Comparison of ENCODE assay signal across 9 cellular contexts in genomic region chr17:80546267-80546666, GRCh38. TPM values are rescaled to one million over a fixed set of nuclear protein-coding genes. Genes with fewer than 3 reads are reported as not detected.
DNase-seq lines count a peak whose midpoint lies in the region; ATAC-seq and TF ChIP-seq lines count a peak whose summit lies in the region.
"Had no signal": no experiment of that assay in that cellular context is flagged by ENCODE, and none has a peak within 500 bp of the region (broad histone marks: within the 10 kb centered on the region; RNA-seq: fewer than 3 reads in every experiment).

No MANE protein-coding gene starts in this region.

- no peak for DNase-seq in cardiac muscle cell (ENCODE audit: low read depth in 1 of 2, low spot score in 1 of 2)
- no peak for DNase-seq in cardiac septum (ENCODE audit: low spot score)
- no peak for DNase-seq in T-helper 17 cell
- no peak for DNase-seq in glutamatergic neuron
- no peak for DNase-seq in suprapubic skin (ENCODE audit: low spot score in 2 of 2)
- DNase-seq in ACHN: no peak
- DNase-seq in NCI-H1105 treated with DMSO at 0.1 percent for 48 hours (lab: John Stamatoyannopoulos, UW): no peak
- DNase-seq: SJCRH30 had no signal

- H3K36me3 Mint-ChIP-seq in T-helper 17 cell (ENCODE audit: low read depth): peaks cover 5% of the 10 kb centered on the region
- H3K36me3 Mint-ChIP-seq in glutamatergic neuron (ENCODE audit: unreplicated experiment): no peaks in the 10 kb centered on the region

- H3K4me1 ChIP-seq in cardiac muscle cell (ENCODE audit: low read depth): peaks cover 14% of the 10 kb centered on the region
- peaks cover 28% of the 10 kb centered on the region for H3K4me1 ChIP-seq in suprapubic skin

- peak overlapping the region; percentile 39 for H3K4me3 Mint-ChIP-seq in T-helper 17 cell
- H3K4me3 Mint-ChIP-seq in glutamatergic neuron (ENCODE audit: unreplicated experiment): peak overlapping the region; percentile 95

- H3K9me3 Mint-ChIP-seq in glutamatergic neuron (ENCODE audit: unreplicated experiment): peaks cover 3% of the 10 kb centered on the region

- TF ChIP-seq CTCF in cardiac muscle cell (IDR thresholded peaks at IDR 0.05; ENCODE audit: low read depth, low read length) (no peak), glutamatergic neuron (IDR thresholded peaks at IDR 0.05; ENCODE audit: partially characterized antibody, unreplicated experiment) (no peak), suprapubic skin (IDR thresholded peaks at IDR 0.05) (no peak)

- in situ Hi-C loops in ACHN (cut with HindIII; ENCODE audit: low pct_ligation_motif_present, low pct_unique_long_range_greater_than_20kb, low sequenced_read_pairs): no loop called here

- peak overlapping the region; percentile 86 for H3K4me3 ChIP-seq in cardiac muscle cell
- H3K4me3 ChIP-seq in suprapubic skin: peak overlapping the region; percentile 95

- no peak for TF ChIP-seq EP300 in suprapubic skin (IDR thresholded peaks at IDR 0.05)

- no peak overlapping the region for H3K27ac ChIP-seq in cardiac muscle cell
- H3K27ac ChIP-seq in suprapubic skin: no peak overlapping the region

- intact Hi-C loops in cardiac septum (cut with DNase I): no loop called here

- H3K27me3 ChIP-seq in cardiac muscle cell: no peaks in the 10 kb centered on the region
- H3K27me3 ChIP-seq in suprapubic skin: no peaks in the 10 kb centered on the region
- H3K27me3 ChIP-seq: SJCRH30 had no signal

- H3K36me3 ChIP-seq in cardiac muscle cell (no peaks in the 10 kb centered on the region), suprapubic skin (no peaks in the 10 kb centered on the region)
- H3K36me3 ChIP-seq: SJCRH30 had no signal

- H3K27ac Mint-ChIP-seq in T-helper 17 cell: peak overlapping the region; percentile 57
- no peak overlapping the region for H3K27ac Mint-ChIP-seq in glutamatergic neuron (ENCODE audit: unreplicated experiment)

- H3K4me1 Mint-ChIP-seq in T-helper 17 cell (peaks cover 20% of the 10 kb centered on the region), glutamatergic neuron (ENCODE audit: low read depth, unreplicated experiment) (peaks cover 12% of the 10 kb centered on the region)

- ATAC-seq in T-helper 17 cell (no peak), GM19452 (IDR thresholded peaks at IDR 0.05; ENCODE audit: unreplicated experiment) (no peak)

- WGBS in suprapubic skin: 81% methylated on average over 5 of the region's 5 CpGs

- H3K27me3 Mint-ChIP-seq in T-helper 17 cell (peaks cover 5% of the 10 kb centered on the region), glutamatergic neuron (ENCODE audit: unreplicated experiment) (peaks cover 9% of the 10 kb centered on the region)

- TF ChIP-seq POLR2A in suprapubic skin (IDR thresholded peaks at IDR 0.05): no peak

- H3K9me3 ChIP-seq in cardiac muscle cell (ENCODE audit: low read depth) (no peaks in the 10 kb centered on the region), T-helper 17 cell (ENCODE audit: control insufficient read depth, low read length, poor library complexity, severe bottlenecking) (no peaks in the 10 kb centered on the region), suprapubic skin (no peaks in the 10 kb centered on the region)
- H3K9me3 ChIP-seq: SJCRH30 had no signal

RNA-seq across cellular contexts. Expression of gene RPTOR, which starts 1.6 kb away (rescaled TPM):
- total RNA-seq in cardiac muscle cell (24.9 and 37.9 TPM in 2 replicates), cardiac septum (32.3 TPM), T-helper 17 cell (10 to 100 TPM; 55.1 to 61.5 TPM), glutamatergic neuron (ENCODE audit: unreplicated experiment) (39.8 TPM), suprapubic skin (10 to 100 TPM; 45.8 to 84.6 (median 53.0) TPM)
- 12.5 and 13.2 TPM in 2 replicates for polyA plus RNA-seq in cardiac muscle cell
